ENCODE assay signal across 13 cellular contexts in genomic region chr6:53628354-53629119, GRCh38. TPM values are rescaled to one million over a fixed set of nuclear protein-coding genes. Genes with fewer than 3 reads are reported as not detected.
A peak's percentile ranks its signal among the peaks of the same experiment; 100 is the strongest.
DNase-seq lines count a peak whose midpoint lies in the region; ATAC-seq, FAIRE-seq and TF ChIP-seq lines count a peak whose summit lies in the region.
"Had no signal": no experiment of that assay in that cellular context is flagged by ENCODE, and none has a peak within 500 bp of the region (broad histone marks: within the 10 kb centered on the region; RNA-seq: fewer than 3 reads in every experiment).

No MANE protein-coding gene starts in this region.

- intact Hi-C loops in K562 (cut with micrococcal nuclease): no loop called here

- H3K9ac ChIP-seq in K562 (ENCODE audit: insufficient read depth in 1 of 2, low read depth in 2 of 2, low read length in 2 of 2): no peak overlapping the region
- H3K9ac ChIP-seq in liver (ENCODE audit: low read depth in 1 of 2, low read length in 2 of 2): peak overlapping the region in 1 of 2 donors; percentile 69

- peaks cover 0 to 3% (median 0%) of the 10 kb centered on the region in 4 donors for H3K4me1 Mint-ChIP-seq in naive thymus-derived CD8-positive, alpha-beta T cell

- CTCF ChIA-PET in K562 (lab: Yijun Ruan, JAX; ENCODE audit: low intra/inter-chr PET ratio): no interaction called here

- H3K27me3 ChIP-seq in K562 (ENCODE audit: control insufficient read depth in 2 of 2, insufficient read depth in 2 of 2, low read length in 2 of 2) (peaks cover 0 to 8% of the 10 kb centered on the region in 2 experiments; a peak in 2 of 5 replicates), liver (ENCODE audit: control insufficient read depth in 4 of 4, insufficient read depth in 4 of 4, low read length in 3 of 4) (no peaks in the 10 kb centered on the region)

- no peak for TF ChIP-seq RAD21 in K562 (CRISPR knock-in tag; conservative IDR thresholded peaks at IDR 0.05 in 1 of 2, IDR thresholded peaks at IDR 0.05 in 1 of 2)
- TF ChIP-seq RAD21 in liver (IDR thresholded peaks at IDR 0.05): peak; percentile 12 to 55

- H3K27ac Mint-ChIP-seq in naive thymus-derived CD8-positive, alpha-beta T cell: no peak overlapping the region

- DNase-seq in DMS53 (lab: John Stamatoyannopoulos, UW) (peak; percentile 20), DMS53 treated with DMSO at 0.1 percent for 48 hours (lab: John Stamatoyannopoulos, UW; ENCODE audit: unreplicated experiment) (no peak), K562 (ENCODE audit: extremely low read depth in 1 of 4, low spot score in 3 of 4) (no peak), HK-2 (ENCODE audit: unreplicated experiment) (no peak)
- no peak for DNase-seq in naive thymus-derived CD8-positive, alpha-beta T cell
- DNase-seq: activated effector memory CD4-positive, alpha-beta T cell treated with anti-CD3 and anti-CD28 coated beads, Interleukin-2, amount 50 U/mL, for 16 hours; DMS153; head of caudate nucleus; NCI-H510A had no signal

- no peaks in the 10 kb centered on the region for H3K79me2 ChIP-seq in K562 (ENCODE audit: control insufficient read depth, insufficient read depth, low read length)

- TF ChIP-seq CTCF in K562 (IDR thresholded peaks at IDR 0.05 in 2 of 3, conservative IDR thresholded peaks at IDR 0.05 in 1 of 3; ENCODE audit: insufficient read depth in 2 of 3, low read depth in 1 of 3, low read length in 3 of 3): no peak
- TF ChIP-seq CTCF in liver (IDR thresholded peaks at IDR 0.05; ENCODE audit: low read depth, low read length, missing input control): no peak

- H3K4me2 ChIP-seq in K562 (ENCODE audit: insufficient read depth, low read length): peak overlapping the region; percentile 1; the same call in 1 of the 2 replicates

- no peaks in the 10 kb centered on the region for H3K9me3 Mint-ChIP-seq in naive thymus-derived CD8-positive, alpha-beta T cell

- H3K4me3 Mint-ChIP-seq in naive thymus-derived CD8-positive, alpha-beta T cell: no peak overlapping the region

- no peak overlapping the region for H2AFZ ChIP-seq in K562 (ENCODE audit: low read depth, low read length)

- WGBS in K562 (ENCODE audit: insufficient coverage, low coverage, missing lambda C conversion rate): 5% methylated on average over 5 of the region's 5 CpGs
- WGBS in liver: 51% methylated on average over 5 of the region's 5 CpGs
- WGBS in urinary bladder: 27% methylated on average over 5 of the region's 5 CpGs

- H3K4me3 ChIP-seq in K562: no peak overlapping the region
- H3K4me3 ChIP-seq in liver (ENCODE audit: low read depth in 1 of 3, low read length in 3 of 3): no peak overlapping the region
- H3K4me3 ChIP-seq in urinary bladder (ENCODE audit: low read depth, low read length): no peak overlapping the region

- H3K36me3 ChIP-seq in K562 (ENCODE audit: control insufficient read depth, insufficient read depth, low read length) (no peaks in the 10 kb centered on the region), liver (ENCODE audit: control insufficient read depth in 4 of 4, insufficient read depth in 3 of 4, low read depth in 1 of 4, low read length in 3 of 4) (no peaks in the 10 kb centered on the region), urinary bladder (ENCODE audit: insufficient read depth) (no peaks in the 10 kb centered on the region)

- H3K27ac ChIP-seq in K562 (ENCODE audit: extremely low read depth, low read depth, low read length): no peak overlapping the region
- peak overlapping the region; percentile 66 to 85 for H3K27ac ChIP-seq in liver (ENCODE audit: low read depth in 1 of 2, low read length in 2 of 2)
- H3K27ac ChIP-seq in urinary bladder (ENCODE audit: low read depth): peak overlapping the region; percentile 24
- H3K27ac ChIP-seq: 22Rv1 had no signal

- POLR2A ChIA-PET in K562 (lab: Yijun Ruan, JAX): interaction anchor here (0.6 to 1.2 kb wide), 3 partner anchors 14 to 1527 kb away, joined by 3 to 4 read pairs (median 3); no protein-coding TSS in a partner anchor
- POLR2A ChIA-PET in naive thymus-derived CD8-positive, alpha-beta T cell (lab: Charles Lee): no interaction called here

- TF ChIP-seq POLR2A in K562 (conservative IDR thresholded peaks at IDR 0.05): no peak

- H3K4me1 ChIP-seq in K562 (replicated peaks in 1 of 2; ENCODE audit: control insufficient read depth in 2 of 2, insufficient read depth in 2 of 2, low read length in 2 of 2): peaks cover 0 to 14% of the 10 kb centered on the region in 2 experiments; a peak in 2 of 5 replicates
- H3K4me1 ChIP-seq in liver (ENCODE audit: control insufficient read depth in 4 of 4, insufficient read depth in 4 of 4, low read length in 3 of 4): peaks cover 7 to 28% (median 14%) of the 10 kb centered on the region in 4 donors
- no peaks in the 10 kb centered on the region for H3K4me1 ChIP-seq in urinary bladder (ENCODE audit: insufficient read depth)

- peaks cover 2 to 18% (median 11%) of the 10 kb centered on the region in 5 donors for H3K27me3 Mint-ChIP-seq in naive thymus-derived CD8-positive, alpha-beta T cell

- H3K9me1 ChIP-seq in K562 (ENCODE audit: control insufficient read depth, insufficient read depth, low read length): no peaks in the 10 kb centered on the region

- BruUV-seq in K562 (replicated peaks; lab: Mats Ljungman, UMichigan): no TSS peak

- H3K9me3 ChIP-seq in K562 (replicated peaks; ENCODE audit: control insufficient read depth, insufficient read depth, low read depth, low read length) (no peaks in the 10 kb centered on the region), liver (ENCODE audit: control insufficient read depth in 4 of 4, low read length in 3 of 4) (no peaks in the 10 kb centered on the region)

- H4K20me1 ChIP-seq in K562 (replicated peaks; ENCODE audit: control insufficient read depth, insufficient read depth, low read length): no peaks in the 10 kb centered on the region

- TF ChIP-seq EP300 in K562 (IDR thresholded peaks at IDR 0.05; ENCODE audit: low read length): no peak

- in situ Hi-C loops in K562 (cut with MboI): no loop called here

- ATAC-seq in K562 (0 out of 3 replicates have a peak, but pooled peaks have one; percentile 26), GM18870 (IDR thresholded peaks at IDR 0.05; ENCODE audit: unreplicated experiment) (no peak)
- ATAC-seq in naive thymus-derived CD8-positive, alpha-beta T cell: no peak

- no peak for FAIRE-seq in K562 (lab: Jason Lieb, UNC)

- no peaks in the 10 kb centered on the region for H3K36me3 Mint-ChIP-seq in naive thymus-derived CD8-positive, alpha-beta T cell

TF ChIP-seq in K562, 482 proteins besides CTCF, POLR2A, EP300 and RAD21 (continues in another document):
- peak; percentile 48 for TF ChIP-seq ZFP36 (IDR thresholded peaks at IDR 0.05; ENCODE audit: low read depth, low read length, partially characterized antibody)
- no peak for TF ChIP-seq NONO (IDR thresholded peaks at IDR 0.05; ENCODE audit: low read depth in 2 of 2, low read length in 1 of 2)
- peak; percentile 46; the same call in 1 of the 2 replicates for TF ChIP-seq RNF2 (IDR thresholded peaks at IDR 0.05)
- TF ChIP-seq CEBPG (CRISPR knock-in tag; IDR thresholded peaks at IDR 0.05): no peak
- peak in 1 of 2 experiments; percentile 57; a peak in 1 of 4 replicates for TF ChIP-seq CEBPG (tag; conservative IDR thresholded peaks at IDR 0.05 in 1 of 2, IDR thresholded peaks at IDR 0.05 in 1 of 2)
- no peak for TF ChIP-seq XRCC5 (IDR thresholded peaks at IDR 0.05; ENCODE audit: low read depth, low read length)
- TF ChIP-seq CBX8 (IDR thresholded peaks at IDR 0.05; ENCODE audit: borderline replicate concordance, extremely low read depth, low read depth, low read length, poor library complexity, severe bottlenecking): peak; percentile 98
- no peak for TF ChIP-seq SETDB1 (IDR thresholded peaks at IDR 0.05; ENCODE audit: low read length)
- 0 out of 2 replicates have a peak, but pooled peaks have one; percentile 47 for TF ChIP-seq BMI1 (IDR thresholded peaks at IDR 0.05; ENCODE audit: low read length)

TF ChIP-seq in liver, 16 proteins besides CTCF, POLR2A, EP300 and RAD21 (continues in another document):
- TF ChIP-seq FOXA2 (IDR thresholded peaks at IDR 0.05): no peak
- no peak for TF ChIP-seq NR2F2 (IDR thresholded peaks at IDR 0.05)

RNA-seq across cellular contexts. Expression of gene KLHL31, which starts 37.0 kb away (rescaled TPM):
- total RNA-seq in K562 (2011; cell fraction: chromatin; rRNA removed; ENCODE audit: low replicate concordance): not detected in 2 replicates
- not detected in 2 replicates for total RNA-seq in K562 (2011; cell fraction: nucleolus; rRNA removed)
- not detected in 2 replicates for total RNA-seq in K562 (2011; cell fraction: nucleoplasm; rRNA removed)
- total RNA-seq in K562 (2014; rRNA removed) (not detected in 2 replicates), K562 (2014; rRNA removed; fragmentation: Illumina TruSeq; extraction: Trizol) (not detected in 2 replicates), K562 (2015; rRNA removed; fragmentation: Illumina TruSeq; extraction: Trizol) (not detected in 2 replicates), K562 (2021) (not detected in 2 replicates), liver (under 1 TPM; 0.59 to 0.65 TPM), urinary bladder (4.7 TPM)
- polyA plus RNA-seq in K562 (2011; rRNA removed) (not detected in 2 replicates), K562 (2014; fragmentation: Illumina TruSeq; extraction: Trizol) (not detected in 2 replicates), K562 (2014; fragmentation: Nextera tagmentation; extraction: Ambion mirVana) (not detected), K562 (2014; rRNA removed) (not detected in 2 replicates), liver (under 1 TPM; 0.08 to 0.32 TPM), urinary bladder (0.25 TPM)
- not detected in 2 replicates for polyA plus RNA-seq in K562 (2011; cell fraction: cytosol; rRNA removed)
- polyA plus RNA-seq in K562 (2011; cell fraction: nucleus; rRNA removed): not detected in 2 replicates
- not detected in 2 replicates for polyA plus RNA-seq in K562 (2012)
- polyA minus RNA-seq in K562 (2011; rRNA and poly(A)+ RNA removed): not detected in 2 replicates
- not detected in 2 replicates for polyA minus RNA-seq in K562 (2011; cell fraction: cytosol; rRNA and poly(A)+ RNA removed)
- not detected in 2 replicates for polyA minus RNA-seq in K562 (2011; cell fraction: nucleus; rRNA and poly(A)+ RNA removed)
- under 1 TPM; 0.77 to 0.88 TPM for total RNA-seq in naive thymus-derived CD8-positive, alpha-beta T cell
- not detected for polyA plus RNA-seq in naive thymus-derived CD8-positive, alpha-beta T cell
